In the genomic region with DNA sequence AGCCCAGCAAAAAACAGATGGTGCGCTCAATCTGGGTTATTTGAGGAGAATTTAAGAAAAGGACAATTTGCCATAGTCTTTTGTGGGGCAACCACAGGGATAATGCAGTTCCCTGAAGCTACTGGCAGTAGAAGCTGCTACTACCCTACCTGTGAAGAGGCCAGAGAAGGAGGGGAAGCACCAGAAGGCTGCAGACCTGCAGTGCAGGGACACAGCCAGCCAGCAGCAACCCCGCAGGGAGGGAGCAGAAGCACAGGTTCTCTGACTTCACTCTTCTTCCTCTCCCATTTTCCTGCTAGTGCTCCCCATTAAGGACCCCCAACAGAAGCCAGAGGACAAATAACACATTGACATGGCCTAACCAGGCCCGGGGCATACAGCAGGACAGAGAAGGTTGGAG, we compare ENCODE assay signal across 1 cellular context.
TF ChIP-seq lines count a peak whose summit lies in the region.

No MANE protein-coding gene starts in this region.

TF ChIP-seq in GM23338, 12 proteins besides CTCF, POLR2A, EP300 and RAD21 (continued from another document):
- TF ChIP-seq, protein P1, sequence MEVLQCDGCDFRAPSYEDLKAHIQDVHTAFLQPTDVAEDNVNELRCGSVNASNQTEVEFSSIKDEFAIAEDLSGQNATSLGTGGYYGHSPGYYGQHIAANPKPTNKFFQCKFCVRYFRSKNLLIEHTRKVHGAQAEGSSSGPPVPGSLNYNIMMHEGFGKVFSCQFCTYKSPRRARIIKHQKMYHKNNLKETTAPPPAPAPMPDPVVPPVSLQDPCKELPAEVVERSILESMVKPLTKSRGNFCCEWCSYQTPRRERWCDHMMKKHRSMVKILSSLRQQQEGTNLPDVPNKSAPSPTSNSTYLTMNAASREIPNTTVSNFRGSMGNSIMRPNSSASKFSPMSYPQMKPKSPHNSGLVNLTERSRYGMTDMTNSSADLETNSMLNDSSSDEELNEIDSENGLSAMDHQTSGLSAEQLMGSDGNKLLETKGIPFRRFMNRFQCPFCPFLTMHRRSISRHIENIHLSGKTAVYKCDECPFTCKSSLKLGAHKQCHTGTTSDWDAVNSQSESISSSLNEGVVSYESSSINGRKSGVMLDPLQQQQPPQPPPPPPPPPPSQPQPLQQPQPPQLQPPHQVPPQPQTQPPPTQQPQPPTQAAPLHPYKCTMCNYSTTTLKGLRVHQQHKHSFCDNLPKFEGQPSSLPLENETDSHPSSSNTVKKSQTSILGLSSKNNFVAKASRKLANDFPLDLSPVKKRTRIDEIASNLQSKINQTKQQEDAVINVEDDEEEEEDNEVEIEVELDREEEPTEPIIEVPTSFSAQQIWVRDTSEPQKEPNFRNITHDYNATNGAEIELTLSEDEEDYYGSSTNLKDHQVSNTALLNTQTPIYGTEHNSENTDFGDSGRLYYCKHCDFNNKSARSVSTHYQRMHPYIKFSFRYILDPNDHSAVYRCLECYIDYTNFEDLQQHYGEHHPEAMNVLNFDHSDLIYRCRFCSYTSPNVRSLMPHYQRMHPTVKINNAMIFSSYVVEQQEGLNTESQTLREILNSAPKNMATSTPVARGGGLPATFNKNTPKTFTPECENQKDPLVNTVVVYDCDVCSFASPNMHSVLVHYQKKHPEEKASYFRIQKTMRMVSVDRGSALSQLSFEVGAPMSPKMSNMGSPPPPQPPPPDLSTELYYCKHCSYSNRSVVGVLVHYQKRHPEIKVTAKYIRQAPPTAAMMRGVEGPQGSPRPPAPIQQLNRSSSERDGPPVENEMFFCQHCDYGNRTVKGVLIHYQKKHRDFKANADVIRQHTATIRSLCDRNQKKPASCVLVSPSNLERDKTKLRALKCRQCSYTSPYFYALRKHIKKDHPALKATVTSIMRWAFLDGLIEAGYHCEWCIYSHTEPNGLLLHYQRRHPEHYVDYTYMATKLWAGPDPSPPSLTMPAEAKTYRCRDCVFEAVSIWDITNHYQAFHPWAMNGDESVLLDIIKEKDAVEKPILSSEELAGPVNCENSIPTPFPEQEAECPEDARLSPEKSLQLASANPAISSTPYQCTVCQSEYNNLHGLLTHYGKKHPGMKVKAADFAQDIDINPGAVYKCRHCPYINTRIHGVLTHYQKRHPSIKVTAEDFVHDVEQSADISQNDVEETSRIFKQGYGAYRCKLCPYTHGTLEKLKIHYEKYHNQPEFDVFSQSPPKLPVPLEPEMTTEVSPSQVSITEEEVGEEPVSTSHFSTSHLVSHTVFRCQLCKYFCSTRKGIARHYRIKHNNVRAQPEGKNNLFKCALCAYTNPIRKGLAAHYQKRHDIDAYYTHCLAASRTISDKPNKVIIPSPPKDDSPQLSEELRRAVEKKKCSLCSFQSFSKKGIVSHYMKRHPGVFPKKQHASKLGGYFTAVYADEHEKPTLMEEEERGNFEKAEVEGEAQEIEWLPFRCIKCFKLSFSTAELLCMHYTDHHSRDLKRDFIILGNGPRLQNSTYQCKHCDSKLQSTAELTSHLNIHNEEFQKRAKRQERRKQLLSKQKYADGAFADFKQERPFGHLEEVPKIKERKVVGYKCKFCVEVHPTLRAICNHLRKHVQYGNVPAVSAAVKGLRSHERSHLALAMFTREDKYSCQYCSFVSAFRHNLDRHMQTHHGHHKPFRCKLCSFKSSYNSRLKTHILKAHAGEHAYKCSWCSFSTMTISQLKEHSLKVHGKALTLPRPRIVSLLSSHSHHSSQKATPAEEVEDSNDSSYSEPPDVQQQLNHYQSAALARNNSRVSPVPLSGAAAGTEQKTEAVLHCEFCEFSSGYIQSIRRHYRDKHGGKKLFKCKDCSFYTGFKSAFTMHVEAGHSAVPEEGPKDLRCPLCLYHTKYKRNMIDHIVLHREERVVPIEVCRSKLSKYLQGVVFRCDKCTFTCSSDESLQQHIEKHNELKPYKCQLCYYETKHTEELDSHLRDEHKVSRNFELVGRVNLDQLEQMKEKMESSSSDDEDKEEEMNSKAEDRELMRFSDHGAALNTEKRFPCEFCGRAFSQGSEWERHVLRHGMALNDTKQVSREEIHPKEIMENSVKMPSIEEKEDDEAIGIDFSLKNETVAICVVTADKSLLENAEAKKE (CRISPR knock-in tag; IDR thresholded peaks at IDR 0.05): no peak
- no peak for TF ChIP-seq EZH2phosphoT487 (IDR thresholded peaks at IDR 0.05; ENCODE audit: unreplicated experiment)
